In the genomic region with DNA sequence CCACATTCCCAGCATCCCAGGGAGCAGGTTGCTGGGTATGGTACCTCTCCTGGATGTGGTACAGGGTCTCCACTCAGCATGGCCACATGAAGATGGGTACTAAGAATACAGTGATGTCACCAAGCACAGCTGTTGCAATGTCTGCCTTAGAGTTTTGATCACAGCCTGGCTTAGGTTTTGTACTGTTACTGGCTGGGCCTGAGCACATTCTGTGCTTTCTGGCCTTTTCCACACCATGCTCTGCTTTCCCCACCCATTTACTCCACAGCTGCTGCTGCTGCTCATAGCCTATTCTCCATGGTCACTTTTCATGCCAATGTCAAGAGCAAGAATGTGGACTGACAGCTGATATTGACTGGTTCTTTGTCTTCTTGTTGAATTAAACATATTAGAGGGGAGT, we compare ENCODE assay signal across 20 cellular contexts.
A peak's percentile ranks its signal among the peaks of the same experiment; 100 is the strongest.
DNase-seq lines count a peak whose midpoint lies in the region; ATAC-seq, FAIRE-seq and TF ChIP-seq lines count a peak whose summit lies in the region.
"Had no signal": no experiment of that assay in that cellular context is flagged by ENCODE, and none has a peak within 500 bp of the region (broad histone marks: within the 10 kb centered on the region; RNA-seq: fewer than 3 reads in every experiment).

No MANE protein-coding gene starts in this region.

- ATAC-seq in left cardiac atrium, result peak; percentile 34 to 87
- ATAC-seq: K562 had no signal

- no peak for TF ChIP-seq POLR2A in suprapubic skin (IDR thresholded peaks at IDR 0.05)

- intact Hi-C loops in left cardiac atrium (cut with DNase I), result no loop called here

- no peak overlapping the region for H3K4me3 Mint-ChIP-seq in nephron
- H3K4me3 Mint-ChIP-seq: CD14-positive monocyte had no signal

- no peaks in the 10 kb centered on the region for H3K9me3 Mint-ChIP-seq in nephron

- no peaks in the 10 kb centered on the region for H3K36me3 Mint-ChIP-seq in nephron (ENCODE audit: low read depth)
- H3K36me3 Mint-ChIP-seq: CD14-positive monocyte had no signal

- TF ChIP-seq CTCF in choroid plexus epithelial cell (conservative IDR thresholded peaks at IDR 0.05; ENCODE audit: low read depth, low read length), result no peak
- TF ChIP-seq CTCF in nephron (IDR thresholded peaks at IDR 0.05; ENCODE audit: unreplicated experiment in 3 of 3), result no peak
- no peak for TF ChIP-seq CTCF in suprapubic skin (IDR thresholded peaks at IDR 0.05)

- H3K36me3 ChIP-seq in suprapubic skin, result no peaks in the 10 kb centered on the region
- H3K36me3 ChIP-seq: SJSA1 had no signal

- H3K27me3 Mint-ChIP-seq in nephron (ENCODE audit: low read depth), result peaks cover 3% of the 10 kb centered on the region

- peak overlapping the region; percentile 45 to 75 (median 50) for H3K27ac Mint-ChIP-seq in nephron
- H3K27ac Mint-ChIP-seq: CD14-positive monocyte had no signal

- H3K27me3 ChIP-seq in suprapubic skin, result no peaks in the 10 kb centered on the region
- H3K27me3 ChIP-seq: SJSA1 had no signal

- H3K4me3 ChIP-seq in choroid plexus epithelial cell (ENCODE audit: low read depth, low read length), result no peak overlapping the region
- H3K4me3 ChIP-seq in suprapubic skin, result no peak overlapping the region
- H3K4me3 ChIP-seq: K562, SJSA1 had no signal

- FAIRE-seq in HTR-8/SVneo (lab: Jason Lieb, UNC), result no peak
- FAIRE-seq: K562 had no signal

- H3K4me1 ChIP-seq in suprapubic skin, result peaks cover 13% of the 10 kb centered on the region
- H3K4me1 ChIP-seq: SJSA1 had no signal

- no peaks in the 10 kb centered on the region for H3K9me3 ChIP-seq in suprapubic skin
- H3K9me3 ChIP-seq: SJSA1 had no signal

- no peak for TF ChIP-seq EP300 in suprapubic skin (IDR thresholded peaks at IDR 0.05)

- peaks cover 65% of the 10 kb centered on the region for H3K4me1 Mint-ChIP-seq in nephron

- H3K27ac ChIP-seq in suprapubic skin, result peak overlapping the region; percentile 68
- H3K27ac ChIP-seq: SJSA1 had no signal

- DNase-seq in choroid plexus epithelial cell (ENCODE audit: low read depth) (peak; percentile 4), left cardiac atrium (peak; percentile 35), suprapubic skin (ENCODE audit: low spot score in 2 of 2) (no peak), HTR-8/SVneo (ENCODE audit: insufficient read length, low spot score) (no peak), NCI-H510A (lab: John Stamatoyannopoulos, UW) (no peak), D341Med (ENCODE audit: low spot score) (no peak), NCI-H1048 (lab: John Stamatoyannopoulos, UW) (no peak)
- DNase-seq: COR-L47, DMS53, HCEC 1CT, NCI-H1436, NCI-H2029, NCI-H2171 treated with DMSO at 0.1 percent for 48 hours, NCI-H446 treated with DMSO at 0.1 percent for 48 hours, NCI-H748 treated with DMSO at 0.1 percent for 48 hours, RPMI8226 had no signal

Comparison
In these comparisons a context has a peak if more than half of its experiments do, and no peak if none do; other contexts are left out.
1. DNase-seq: peak in choroid plexus epithelial cell (single experiment) and left cardiac atrium (single experiment); none in suprapubic skin (0 of 2), HTR-8/SVneo (single experiment), NCI-H510A (single experiment), D341Med (single experiment) and NCI-H1048 (single experiment).